ENCODE assay signal across 8 cellular contexts in the genomic region with DNA sequence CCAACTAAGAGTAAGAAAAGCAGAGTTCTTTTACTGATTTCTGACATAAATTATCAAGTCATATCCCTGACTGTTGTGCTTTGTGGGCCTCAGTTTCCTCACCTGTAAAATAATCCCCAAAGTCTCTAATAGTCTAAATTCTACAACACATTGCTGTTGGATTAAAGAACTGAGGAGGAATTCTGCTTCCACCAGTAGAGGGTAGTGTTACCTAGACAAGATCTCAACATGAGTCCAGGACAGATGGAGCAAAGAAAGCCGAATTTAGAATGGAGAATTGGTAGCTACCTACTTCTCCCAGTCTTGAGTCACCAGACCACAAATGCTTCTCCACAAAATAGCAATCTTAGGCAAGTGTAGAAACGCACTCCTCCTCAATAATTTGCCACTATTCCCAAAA.
DNase-seq lines count a peak whose midpoint lies in the region; TF ChIP-seq lines count a peak whose summit lies in the region.

No MANE protein-coding gene starts in this region.

- no peaks in the 10 kb centered on the region for H3K36me3 Mint-ChIP-seq in activated T-helper 2 cell treated with anti-CD3 and anti-CD28 coated beads, Interferon-gamma antibody, Interleukin-2, Interleukin-4, amounts not matched to agents 10 μg/mL and 5 μg/mL and 100 μg/mL, durations not matched to agents 14 hours and 24 hours and 36 hours (ENCODE audit: low read depth)

- H3K27me3 Mint-ChIP-seq in activated T-helper 2 cell treated with anti-CD3 and anti-CD28 coated beads, Interferon-gamma antibody, Interleukin-2, Interleukin-4, amounts not matched to agents 10 μg/mL and 5 μg/mL and 100 μg/mL, durations not matched to agents 14 hours and 24 hours and 36 hours (ENCODE audit: low read depth) = no peaks in the 10 kb centered on the region

- DNase-seq in GM13977 (ENCODE audit: low spot score) = peak; percentile 9
- DNase-seq in M059J (ENCODE audit: low read depth) = peak; percentile 9
- DNase-seq in SKM-1 treated with dmso at 0.1 percent for 144 hours (lab: John Stamatoyannopoulos, UW; ENCODE audit: unreplicated experiment) = peak; percentile 45
- DNase-seq in left kidney (ENCODE audit: low read depth, low spot score) = peak; percentile 67
- no peak for DNase-seq in hepatic stellate cell (ENCODE audit: low spot score)
- DNase-seq in ecto neural progenitor cell (ENCODE audit: low spot score) = no peak
- DNase-seq in activated T-helper 2 cell treated with anti-CD3 and anti-CD28 coated beads, Interferon-gamma antibody, Interleukin-2, Interleukin-4, amounts not matched to agents 10 μg/mL and 5 μg/mL and 100 μg/mL, durations not matched to agents 14 hours and 24 hours and 36 hours (ENCODE audit: low spot score) = no peak
- DNase-seq in activated CD8-positive, alpha-beta memory T cell treated with anti-CD3 and anti-CD28 coated beads, Interleukin-2, amount 50 U/mL, for 4 hours = no peak

- peak; percentile 33 for TF ChIP-seq CTCF in GM13977 (IDR thresholded peaks at IDR 0.05; ENCODE audit: extremely low read depth, insufficient read depth, missing control alignments)

- intact Hi-C loops in activated T-helper 2 cell treated with anti-CD3 and anti-CD28 coated beads, Interferon-gamma antibody, Interleukin-2, Interleukin-4, amounts not matched to agents 10 μg/mL and 5 μg/mL and 100 μg/mL, durations not matched to agents 14 hours and 24 hours and 36 hours (cut with micrococcal nuclease) = no loop called here

- H3K4me3 Mint-ChIP-seq in activated T-helper 2 cell treated with anti-CD3 and anti-CD28 coated beads, Interferon-gamma antibody, Interleukin-2, Interleukin-4, amounts not matched to agents 10 μg/mL and 5 μg/mL and 100 μg/mL, durations not matched to agents 14 hours and 24 hours and 36 hours (ENCODE audit: low read depth) = no peak overlapping the region

- H3K27ac Mint-ChIP-seq in activated T-helper 2 cell treated with anti-CD3 and anti-CD28 coated beads, Interferon-gamma antibody, Interleukin-2, Interleukin-4, amounts not matched to agents 10 μg/mL and 5 μg/mL and 100 μg/mL, durations not matched to agents 14 hours and 24 hours and 36 hours = no peak overlapping the region

- H3K4me1 Mint-ChIP-seq in activated T-helper 2 cell treated with anti-CD3 and anti-CD28 coated beads, Interferon-gamma antibody, Interleukin-2, Interleukin-4, amounts not matched to agents 10 μg/mL and 5 μg/mL and 100 μg/mL, durations not matched to agents 14 hours and 24 hours and 36 hours (ENCODE audit: low read depth) = no peaks in the 10 kb centered on the region

- no peaks in the 10 kb centered on the region for H3K9me3 Mint-ChIP-seq in activated T-helper 2 cell treated with anti-CD3 and anti-CD28 coated beads, Interferon-gamma antibody, Interleukin-2, Interleukin-4, amounts not matched to agents 10 μg/mL and 5 μg/mL and 100 μg/mL, durations not matched to agents 14 hours and 24 hours and 36 hours

- in situ Hi-C loops in GM13977 (cut with MboI; ENCODE audit: low pct_unique_long_range_greater_than_20kb, low sequenced_read_pairs, unreplicated experiment) = no loop called here

Comparison
In these comparisons a context has a peak if more than half of its experiments do, and no peak if none do; other contexts are left out.
1. DNase-seq: peak in GM13977 (single experiment), M059J (single experiment), SKM-1 treated with dmso at 0.1 percent for 144 hours (single experiment) and left kidney (single experiment); none in hepatic stellate cell (single experiment), ecto neural progenitor cell (single experiment), activated T-helper 2 cell treated with anti-CD3 and anti-CD28 coated beads, Interferon-gamma antibody, Interleukin-2, Interleukin-4, amounts not matched to agents 10 μg/mL and 5 μg/mL and 100 μg/mL, durations not matched to agents 14 hours and 24 hours and 36 hours (single experiment) and activated CD8-positive, alpha-beta memory T cell treated with anti-CD3 and anti-CD28 coated beads, Interleukin-2, amount 50 U/mL, for 4 hours (single experiment).